23 cellular contexts compared by ENCODE assay signal in genomic region chr13:30133976-30134375, GRCh38.
A peak's percentile ranks its signal among the peaks of the same experiment; 100 is the strongest.
DNase-seq lines count a peak whose midpoint lies in the region; FAIRE-seq and TF ChIP-seq lines count a peak whose summit lies in the region.
"Had no signal": no experiment of that assay in that cellular context is flagged by ENCODE, and none has a peak within 500 bp of the region (broad histone marks: within the 10 kb centered on the region; RNA-seq: fewer than 3 reads in every experiment).

No MANE protein-coding gene starts in this region.

- H4K20me1 ChIP-seq in GM23248 (ENCODE audit: insufficient read depth), result no peaks in the 10 kb centered on the region

- peak overlapping the region; percentile 93 for H4K91ac ChIP-seq in trophoblast cell (ENCODE audit: low read depth, low read length)

- H3K4me1 ChIP-seq in GM23248 (ENCODE audit: insufficient read depth), result peaks cover 13% of the 10 kb centered on the region
- peaks cover 0 to 3% of the 10 kb centered on the region in 2 donors for H3K4me1 ChIP-seq in kidney (ENCODE audit: control insufficient read depth in 1 of 2, insufficient read depth in 1 of 2, low read depth in 1 of 2, low read length in 2 of 2)
- peaks cover 16 to 20% of the 10 kb centered on the region in 2 experiments for H3K4me1 ChIP-seq in trophoblast cell (ENCODE audit: control insufficient read depth in 1 of 2, insufficient read depth in 2 of 2, low read length in 2 of 2)
- H3K4me1 ChIP-seq: gastrocnemius medialis, parathyroid adenoma had no signal

- peak overlapping the region; percentile 91 for H3K14ac ChIP-seq in trophoblast cell (ENCODE audit: low read length)

- intact Hi-C loops in kidney (cut with DNase I), result no loop called here

- peak overlapping the region; percentile 96 for H2AK5ac ChIP-seq in trophoblast cell (ENCODE audit: low read length)

- H3K27ac ChIP-seq in GM23248, result no peak overlapping the region
- H3K27ac ChIP-seq in kidney (ENCODE audit: low read depth in 2 of 2, low read length in 2 of 2), result no peak overlapping the region
- H3K27ac ChIP-seq in trophoblast cell (ENCODE audit: low read depth, low read length), result no peak overlapping the region
- H3K27ac ChIP-seq: parathyroid adenoma had no signal

- H3K36me3 ChIP-seq in GM23248 (ENCODE audit: low read depth) (no peaks in the 10 kb centered on the region), kidney (ENCODE audit: control insufficient read depth in 1 of 2, insufficient read depth in 2 of 2, low read length in 2 of 2) (no peaks in the 10 kb centered on the region), trophoblast cell (ENCODE audit: control insufficient read depth in 1 of 2, insufficient read depth in 2 of 2, low read length in 2 of 2) (no peaks in the 10 kb centered on the region)
- H3K36me3 ChIP-seq: gastrocnemius medialis had no signal

- H2BK120ac ChIP-seq in trophoblast cell (ENCODE audit: insufficient read depth, low read length, poor library complexity), result peak overlapping the region; percentile 59

- H4K8ac ChIP-seq in trophoblast cell (ENCODE audit: low read depth, low read length), result peak overlapping the region; percentile 67

- no peak overlapping the region for H3K23ac ChIP-seq in trophoblast cell (ENCODE audit: low read length)

- H3F3A ChIP-seq in GM23248 (ENCODE audit: insufficient read depth), result peaks cover 15% of the 10 kb centered on the region

- H4K12ac ChIP-seq in trophoblast cell (ENCODE audit: low read depth, low read length), result no peak overlapping the region

- H3K9ac ChIP-seq in GM23248 (no peak overlapping the region), kidney (ENCODE audit: low read length in 2 of 2) (no peak overlapping the region), trophoblast cell (ENCODE audit: low read length) (no peak overlapping the region)
- H3K9ac ChIP-seq: parathyroid adenoma had no signal

- H3K9me3 ChIP-seq in GM23248 (ENCODE audit: low read depth) (no peaks in the 10 kb centered on the region), kidney (ENCODE audit: control insufficient read depth in 1 of 2, low read length in 2 of 2) (no peaks in the 10 kb centered on the region), trophoblast cell (ENCODE audit: insufficient read depth, low read depth, low read length) (peaks cover 3% of the 10 kb centered on the region)
- H3K9me3 ChIP-seq: gastrocnemius medialis had no signal

- H3K79me2 ChIP-seq in GM23248 (ENCODE audit: insufficient read depth), result no peaks in the 10 kb centered on the region
- no peaks in the 10 kb centered on the region for H3K79me2 ChIP-seq in trophoblast cell (ENCODE audit: control insufficient read depth, insufficient read depth, low read length, poor library complexity)
- H3K79me2 ChIP-seq: parathyroid adenoma had no signal

- H3K4me2 ChIP-seq in GM23248 (ENCODE audit: unreplicated experiment) (no peak overlapping the region), trophoblast cell (ENCODE audit: low read length) (no peak overlapping the region)
- H3K4me2 ChIP-seq: GM23338 had no signal

- no peaks in the 10 kb centered on the region for H3K9me2 ChIP-seq in GM23248 (ENCODE audit: insufficient read depth)

- H2BK5ac ChIP-seq in trophoblast cell (ENCODE audit: low read depth, low read length, poor library complexity), result peak overlapping the region; percentile 22

- peak overlapping the region; percentile 98 for H2BK12ac ChIP-seq in trophoblast cell (ENCODE audit: low read length)

- H3K4me3 ChIP-seq in GM23248 (no peak overlapping the region), kidney (ENCODE audit: low read length in 2 of 2) (no peak overlapping the region), trophoblast cell (ENCODE audit: low read depth, low read length) (no peak overlapping the region)
- H3K4me3 ChIP-seq: gastrocnemius medialis, GM23338, skin epidermis had no signal

- peak overlapping the region; percentile 93 for H3K18ac ChIP-seq in trophoblast cell (ENCODE audit: low read length)

- DNase-seq in AG08395 (ENCODE audit: low spot score) (peak; percentile 84), GM23248 (peak; percentile 65), kidney (peak; percentile 89), trophoblast cell (no peak), putamen (ENCODE audit: low spot score) (no peak), NCI-H2081 treated with DMSO at 0.1 percent for 48 hours (lab: John Stamatoyannopoulos, UW) (no peak), GM19239 (ENCODE audit: insufficient read length, low spot score) (no peak), GM12892 (ENCODE audit: insufficient read length) (no peak)
- DNase-seq: activated CD4-positive, alpha-beta T cell treated with anti-CD3 and anti-CD28 coated beads, Interleukin-2, amount 50 U/mL, for 48 hours; activated naive CD4-positive, alpha-beta T cell treated with Interleukin-2 at 50 U/mL for 16 hours; CD8-positive, alpha-beta memory T cell; central memory CD4-positive, alpha-beta T cell; erythroblast; gastrocnemius medialis; Kasumi-1; naive B cell; NCI-H2171; NCI-H526; stimulated activated CD4-positive, alpha-beta T cell treated with anti-CD3 and anti-CD28 coated beads, Interleukin-4, amount 100 ng/mL, for 4 hours; T-cell had no signal

- H2AFZ ChIP-seq in GM23248 (no peak overlapping the region), trophoblast cell (ENCODE audit: insufficient read depth, low read length, poor library complexity) (peak overlapping the region; percentile 3)
- H2AFZ ChIP-seq: GM23338, parathyroid adenoma had no signal

- H3K4ac ChIP-seq in trophoblast cell (ENCODE audit: low read depth, low read length), result peak overlapping the region; percentile 54

- no peak for TF ChIP-seq POLR2A in GM12892 (IDR thresholded peaks at IDR 0.05; ENCODE audit: low read depth, low read length)

- TF ChIP-seq CTCF in kidney (IDR thresholded peaks at IDR 0.05; ENCODE audit: borderline replicate concordance, extremely low read depth, insufficient read depth), result no peak

- FAIRE-seq in kidney (lab: Jason Lieb, UNC) (no peak), GM19239 (lab: Jason Lieb, UNC) (no peak), GM12892 (lab: Jason Lieb, UNC) (no peak)

- WGBS in GM23248 (ENCODE audit: low coverage in 1 of 2, low lambda C conversion rate in 2 of 2, missing lambda C conversion rate in 2 of 2), 2 experiments, result 29 to 33% methylated on average over 7 of the region's 7 CpGs
- WGBS in trophoblast cell (ENCODE audit: extremely low coverage, insufficient coverage, insufficient read length), result no CpG with 5 or more reads among the region's 7 CpGs

- peaks cover 31% of the 10 kb centered on the region for H3K79me1 ChIP-seq in trophoblast cell (ENCODE audit: low read length)

- in situ Hi-C loops in GM23248 (cut with MboI), result no loop called here

- no peaks in the 10 kb centered on the region for H3K27me3 ChIP-seq in GM23248 (replicated peaks; ENCODE audit: insufficient read depth)
- no peaks in the 10 kb centered on the region for H3K27me3 ChIP-seq in trophoblast cell (ENCODE audit: insufficient read depth, low read length)
- H3K27me3 ChIP-seq: gastrocnemius medialis had no signal

Comparison
In these comparisons a context has a peak if more than half of its experiments do, and no peak if none do; other contexts are left out.
1. DNase-seq: peak in AG08395 (single experiment), GM23248 (single experiment) and kidney (single experiment); none in trophoblast cell (0 of 2), putamen (single experiment), NCI-H2081 treated with DMSO at 0.1 percent for 48 hours (single experiment), GM19239 (single experiment) and GM12892 (single experiment).